8 cellular contexts compared by ENCODE assay signal in the genomic region with DNA sequence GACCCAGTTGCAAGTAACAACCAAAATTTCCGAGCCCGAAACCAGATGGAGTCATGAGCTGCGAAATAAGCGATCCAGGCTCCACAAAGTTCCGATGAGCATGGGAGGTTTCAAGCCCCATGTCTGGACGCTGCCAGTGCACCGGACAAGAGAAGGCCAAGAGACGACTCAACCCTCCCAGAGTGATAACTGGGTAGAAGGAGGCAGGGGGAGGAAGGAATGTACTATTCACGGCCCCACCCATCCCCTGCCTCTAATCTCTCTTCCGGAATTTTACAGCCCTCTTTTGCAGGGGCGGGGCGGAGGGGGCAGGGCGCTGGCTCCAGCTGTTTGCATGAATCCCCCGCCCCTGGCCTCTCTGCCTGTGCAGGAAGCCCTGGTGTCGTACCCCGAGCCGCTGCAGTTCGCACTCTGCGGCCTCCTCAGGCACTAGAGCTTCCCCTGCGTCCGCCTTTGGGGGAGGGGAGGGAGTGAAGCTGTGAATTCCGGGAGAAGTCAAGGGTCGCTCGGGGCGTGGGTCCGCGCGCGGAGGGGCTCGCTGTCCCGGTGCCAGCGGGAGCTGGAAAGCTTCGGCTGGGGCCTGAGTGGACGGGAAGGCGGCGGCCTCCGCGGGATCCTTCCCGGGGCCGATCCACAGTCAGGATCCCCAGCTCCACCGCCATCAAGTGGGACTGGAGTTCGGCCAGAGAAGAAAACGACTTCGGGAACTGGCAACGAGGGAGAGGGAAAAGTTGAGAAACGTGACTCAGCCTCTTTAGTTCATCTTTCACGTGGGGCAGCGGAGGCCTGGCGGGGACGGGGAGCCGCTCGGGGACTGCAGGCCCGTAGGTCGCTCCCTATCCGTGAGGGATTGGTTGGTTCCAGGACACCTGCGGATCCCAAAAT. TPM values are rescaled to one million over a fixed set of nuclear protein-coding genes. Genes with fewer than 3 reads are reported as not detected.
DNase-seq lines count a peak whose midpoint lies in the region; ATAC-seq, FAIRE-seq and TF ChIP-seq lines count a peak whose summit lies in the region.

No MANE protein-coding gene starts in this region.

- CTCF ChIA-PET in activated CD8-positive, alpha-beta T cell treated with anti-CD3 and anti-CD28 coated beads, Interleukin-2, amount 10 ng/mL, durations not matched to agents 7 days and 5 days (lab: Charles Lee): interaction anchor here (0.7 to 12.0 kb wide), 9 partner anchors 10 to 155 kb away, joined by 3 to 664 read pairs (median 7); no protein-coding TSS in a partner anchor
- CTCF ChIA-PET in endothelial cell of umbilical vein (lab: Charles Lee): interaction anchor here (0.9 to 8.7 kb wide), 7 partner anchors 8 to 129 kb away, joined by 3 to 197 read pairs (median 6); a partner anchor contains a TSS

- no peaks in the 10 kb centered on the region for H3K27me3 ChIP-seq in DOHH2 (ENCODE audit: control insufficient read depth, low read length)
- no peaks in the 10 kb centered on the region for H3K27me3 ChIP-seq in GM23248 (replicated peaks; ENCODE audit: insufficient read depth)
- no peaks in the 10 kb centered on the region for H3K27me3 ChIP-seq in endothelial cell of umbilical vein (ENCODE audit: control insufficient read depth in 2 of 2, insufficient read depth in 2 of 2, low read length in 2 of 2)

- TF ChIP-seq CTCF in DOHH2 (IDR thresholded peaks at IDR 0.05; ENCODE audit: low read depth, low read length, poor library complexity, severe bottlenecking) (no peak), endothelial cell of umbilical vein (IDR thresholded peaks at IDR 0.05; ENCODE audit: extremely low read depth in 1 of 2, insufficient read depth in 1 of 2, low read depth in 1 of 2, low read length in 2 of 2) (no peak)

- no peaks in the 10 kb centered on the region for H3K9me3 Mint-ChIP-seq in activated CD8-positive, alpha-beta T cell treated with anti-CD3 and anti-CD28 coated beads, Interleukin-2, amount 10 ng/mL, durations not matched to agents 7 days and 5 days (ENCODE audit: insufficient read depth)

- dilution Hi-C loops in endothelial cell of umbilical vein (cut with MboI; ENCODE audit: extremely low pct_ligation_motif_present, low sequenced_read_pairs): no loop called here

- peak; percentile 82 for TF ChIP-seq POLR2A in endothelial cell of umbilical vein (IDR thresholded peaks at IDR 0.05; ENCODE audit: low read depth, low read length)

- TSS peak; percentile 55 for BruUV-seq in endothelial cell of umbilical vein (replicated peaks; lab: Mats Ljungman, UMichigan)

- H4K20me1 ChIP-seq in DOHH2 (ENCODE audit: control insufficient read depth, insufficient read depth, low read depth, low read length): no peaks in the 10 kb centered on the region
- no peaks in the 10 kb centered on the region for H4K20me1 ChIP-seq in GM23248 (ENCODE audit: insufficient read depth)
- no peaks in the 10 kb centered on the region for H4K20me1 ChIP-seq in endothelial cell of umbilical vein (replicated peaks; ENCODE audit: control insufficient read depth, extremely low read depth, insufficient read depth, low read length)

- H3K79me2 ChIP-seq in DOHH2 (ENCODE audit: control insufficient read depth, low read length) (0 out of 2 replicates have a peak, but pooled peaks cover 3% of the 10 kb centered on the region), GM23248 (ENCODE audit: insufficient read depth) (no peaks in the 10 kb centered on the region), endothelial cell of umbilical vein (ENCODE audit: control insufficient read depth, insufficient read depth, low read length) (no peaks in the 10 kb centered on the region)

- no peaks in the 10 kb centered on the region for H3K9me1 ChIP-seq in endothelial cell of umbilical vein (replicated peaks; ENCODE audit: control insufficient read depth, extremely low read depth, insufficient read depth, low read length)

- H3K9me2 ChIP-seq in DOHH2 (replicated peaks; ENCODE audit: control insufficient read depth, low read length): no peaks in the 10 kb centered on the region
- H3K9me2 ChIP-seq in GM23248 (ENCODE audit: insufficient read depth): no peaks in the 10 kb centered on the region

- ATAC-seq in activated CD8-positive, alpha-beta T cell treated with anti-CD3 and anti-CD28 coated beads, Interleukin-2, amount 10 ng/mL, durations not matched to agents 7 days and 5 days: peak; percentile 71

- H3K4me1 ChIP-seq in DOHH2 (ENCODE audit: control insufficient read depth, low read length) (peaks cover 49% of the 10 kb centered on the region), GM23248 (ENCODE audit: insufficient read depth) (peaks cover 27% of the 10 kb centered on the region), endothelial cell of umbilical vein (ENCODE audit: control insufficient read depth, extremely low read depth, insufficient read depth, low read length) (peaks cover 18% of the 10 kb centered on the region)

- peak; percentile 97 for DNase-seq in GM23248
- DNase-seq in MV-4-11 (lab: John Stamatoyannopoulos, UW): peak; percentile 86
- DNase-seq in activated CD8-positive, alpha-beta T cell treated with anti-CD3 and anti-CD28 coated beads, Interleukin-2, amount 10 ng/mL, durations not matched to agents 7 days and 5 days: peak; percentile 97
- peak; percentile 86 for DNase-seq in endothelial cell of umbilical vein (ENCODE audit: low read depth, low spot score)
- peak; percentile 50 for DNase-seq in midbrain (lab: John Stamatoyannopoulos, UW)
- peak; percentile 58 to 61 for DNase-seq in stimulated activated CD8-positive, alpha-beta memory T cell treated with anti-CD3 and anti-CD28 coated beads, Interleukin-4, amount 100 ng/mL, for 4 hours (ENCODE audit: low read depth in 2 of 2, low spot score in 1 of 2)
- no peak for DNase-seq in NCI-H1417 (lab: John Stamatoyannopoulos, UW)

- H3K27ac ChIP-seq in DOHH2 (ENCODE audit: low read depth, low read length) (peak overlapping the region; percentile 69), GM23248 (peak overlapping the region; percentile 97), endothelial cell of umbilical vein (ENCODE audit: insufficient read depth, low read depth, low read length) (peak overlapping the region; percentile 25)

- H3K4me3 ChIP-seq in DOHH2 (ENCODE audit: low read length): peak overlapping the region; percentile 91
- peak overlapping the region; percentile 69 for H3K4me3 ChIP-seq in GM23248
- H3K4me3 ChIP-seq in endothelial cell of umbilical vein (replicated peaks in 1 of 3; ENCODE audit: insufficient read depth in 1 of 3, low read depth in 1 of 3, low read length in 3 of 3): peak overlapping the region in 1 of 3 experiments; percentile 32

- intact Hi-C loops in endothelial cell of umbilical vein (cut with micrococcal nuclease): loop anchor here (1.0 kb wide), 1 partner anchor 10 kb away; no protein-coding TSS in a partner anchor

- H3K36me3 ChIP-seq in DOHH2 (ENCODE audit: control insufficient read depth, low read length) (no peaks in the 10 kb centered on the region), GM23248 (ENCODE audit: low read depth) (no peaks in the 10 kb centered on the region), endothelial cell of umbilical vein (ENCODE audit: control insufficient read depth in 2 of 2, extremely low read depth in 1 of 2, insufficient read depth in 2 of 2, low read length in 2 of 2) (no peaks in the 10 kb centered on the region)

- H3K9ac ChIP-seq in GM23248 (peak overlapping the region; percentile 90), endothelial cell of umbilical vein (replicated peaks; ENCODE audit: extremely low read depth, insufficient read depth, low read length) (peak overlapping the region; percentile 25)

- H3K4me2 ChIP-seq in DOHH2 (ENCODE audit: low read length) (peak overlapping the region; percentile 98), GM23248 (ENCODE audit: unreplicated experiment) (peak overlapping the region; percentile 80), endothelial cell of umbilical vein (ENCODE audit: insufficient read depth, low read length) (peak overlapping the region; percentile 49)

- no peaks in the 10 kb centered on the region for H3K36me3 Mint-ChIP-seq in activated CD8-positive, alpha-beta T cell treated with anti-CD3 and anti-CD28 coated beads, Interleukin-2, amount 10 ng/mL, durations not matched to agents 7 days and 5 days (ENCODE audit: low read depth)

- peaks cover 66% of the 10 kb centered on the region for H3K4me1 Mint-ChIP-seq in activated CD8-positive, alpha-beta T cell treated with anti-CD3 and anti-CD28 coated beads, Interleukin-2, amount 10 ng/mL, durations not matched to agents 7 days and 5 days (ENCODE audit: low read depth)

- POLR2A ChIA-PET in activated CD8-positive, alpha-beta T cell treated with anti-CD3 and anti-CD28 coated beads, Interleukin-2, amount 10 ng/mL, durations not matched to agents 7 days and 5 days (lab: Charles Lee): interaction anchor here (0.7 to 5.2 kb wide), 19 partner anchors 9 to 299 kb away, joined by 3 to 122 read pairs (median 6); a partner anchor contains a TSS
- POLR2A ChIA-PET in endothelial cell of umbilical vein (lab: Charles Lee): interaction anchor here (0.6 to 2.0 kb wide), 3 partner anchors 11 to 155 kb away, joined by 3 to 8 read pairs (median 5); no protein-coding TSS in a partner anchor

- H3K9me3 ChIP-seq in DOHH2 (ENCODE audit: control insufficient read depth, insufficient read depth, low read length) (no peaks in the 10 kb centered on the region), GM23248 (ENCODE audit: low read depth) (no peaks in the 10 kb centered on the region), endothelial cell of umbilical vein (replicated peaks; ENCODE audit: control insufficient read depth, insufficient read depth, low read length) (no peaks in the 10 kb centered on the region)

- H2AFZ ChIP-seq in GM23248 (peak overlapping the region; percentile 87), endothelial cell of umbilical vein (ENCODE audit: low read depth, low read length) (peak overlapping the region; percentile 58)

- 3 to 5% methylated on average over 47 to 53 of the region's 56 CpGs for WGBS in GM23248 (ENCODE audit: low coverage in 1 of 2, low lambda C conversion rate in 2 of 2, missing lambda C conversion rate in 2 of 2), 2 experiments

- FAIRE-seq in endothelial cell of umbilical vein (lab: Jason Lieb, UNC): peak; percentile 89

- H3K27ac Mint-ChIP-seq in activated CD8-positive, alpha-beta T cell treated with anti-CD3 and anti-CD28 coated beads, Interleukin-2, amount 10 ng/mL, durations not matched to agents 7 days and 5 days: peak overlapping the region; percentile 95

- H3K27me3 Mint-ChIP-seq in activated CD8-positive, alpha-beta T cell treated with anti-CD3 and anti-CD28 coated beads, Interleukin-2, amount 10 ng/mL, durations not matched to agents 7 days and 5 days (ENCODE audit: low read depth): no peaks in the 10 kb centered on the region

- H3K4me3 Mint-ChIP-seq in activated CD8-positive, alpha-beta T cell treated with anti-CD3 and anti-CD28 coated beads, Interleukin-2, amount 10 ng/mL, durations not matched to agents 7 days and 5 days: peak overlapping the region; percentile 77

- H3F3A ChIP-seq in DOHH2 (ENCODE audit: control insufficient read depth, insufficient read depth) (peaks cover 20% of the 10 kb centered on the region), GM23248 (ENCODE audit: insufficient read depth) (peaks cover 27% of the 10 kb centered on the region)

- in situ Hi-C loops in GM23248 (cut with MboI): no loop called here

RNA-seq across cellular contexts. Expression of a gene that starts 6.3 kb away (rescaled TPM):
- total RNA-seq in GM23248 (2014; rRNA removed; shearing (Covaris generic)): 379 and 430 TPM in 2 replicates
- polyA plus RNA-seq in GM23248 (2016; fragmentation: Nextera tagmentation; extraction: Ambion mirVana) (292 and 376 TPM in 2 replicates), endothelial cell of umbilical vein (44.4 and 74.1 TPM in 2 replicates)
- total RNA-seq in activated CD8-positive, alpha-beta T cell treated with anti-CD3 and anti-CD28 coated beads, Interleukin-2, amount 10 ng/mL, durations not matched to agents 7 days and 5 days: 100 to 1,000 TPM; 409 to 419 TPM
- total RNA-seq in endothelial cell of umbilical vein: 172 and 184 TPM in 2 replicates
- polyA plus RNA-seq in endothelial cell of umbilical vein (2011; cell fraction: cytosol; rRNA removed): 102 and 107 TPM in 2 replicates
- polyA plus RNA-seq in endothelial cell of umbilical vein (2011; cell fraction: nucleus; rRNA removed): 38.7 and 54.6 TPM in 2 replicates
- 178 and 265 TPM in 2 replicates for polyA plus RNA-seq in endothelial cell of umbilical vein (2012)
- 212 and 224 TPM in 2 replicates for polyA minus RNA-seq in endothelial cell of umbilical vein
- 348 TPM for polyA minus RNA-seq in endothelial cell of umbilical vein (2011; cell fraction: cytosol; rRNA and poly(A)+ RNA removed)
- 65.7 and 95.4 TPM in 2 replicates for polyA minus RNA-seq in endothelial cell of umbilical vein (2011; cell fraction: nucleus; rRNA and poly(A)+ RNA removed)

Comparison
In these comparisons a context has a peak if more than half of its experiments do, and no peak if none do; other contexts are left out.
1. H3K27ac ChIP-seq: peak in every context shown above with its lines; median percentile 97 in GM23248; 69 in DOHH2; 25 in endothelial cell of umbilical vein.
2. DNase-seq: peak in GM23248 (single experiment), MV-4-11 (single experiment), activated CD8-positive, alpha-beta T cell treated with anti-CD3 and anti-CD28 coated beads, Interleukin-2, amount 10 ng/mL, durations not matched to agents 7 days and 5 days (single experiment), endothelial cell of umbilical vein (single experiment), midbrain (single experiment) and stimulated activated CD8-positive, alpha-beta memory T cell treated with anti-CD3 and anti-CD28 coated beads, Interleukin-4, amount 100 ng/mL, for 4 hours (2 of 2); none in NCI-H1417 (0 of 3).
3. Peak in every context shown above with its lines, with median percentiles within 50 percentile points of each other: H3K4me2 ChIP-seq.